ENCODE assay signal across 9 cellular contexts in genomic region chr2:186941853-186942252, GRCh38.
"Had no signal": no experiment of that assay in that cellular context is flagged by ENCODE, and none has a peak within 500 bp of the region (broad histone marks: within the 10 kb centered on the region; RNA-seq: fewer than 3 reads in every experiment).

No MANE protein-coding gene starts in this region.

- H3K4me2 ChIP-seq: KMS-11 had no signal

- DNase-seq: GOT3, H9, HCEC 1CT, IMR-90, Karpas-422, KBM-7 had no signal

- H3K9ac ChIP-seq: KMS-11 had no signal

- FAIRE-seq: H54 had no signal

- H3K27ac ChIP-seq: HL-60, KMS-11 had no signal
